ENCODE assay signal across 19 cellular contexts in genomic region chr17:49776864-49777263, GRCh38. TPM values are rescaled to one million over a fixed set of nuclear protein-coding genes. Genes with fewer than 3 reads are reported as not detected.
DNase-seq lines count a peak whose midpoint lies in the region; ATAC-seq and TF ChIP-seq lines count a peak whose summit lies in the region.
"Had no signal": no experiment of that assay in that cellular context is flagged by ENCODE, and none has a peak within 500 bp of the region (broad histone marks: within the 10 kb centered on the region; RNA-seq: fewer than 3 reads in every experiment).

No MANE protein-coding gene starts in this region.

- H3K18ac ChIP-seq in neuronal stem cell (ENCODE audit: low read length) = no peak overlapping the region

- no peaks in the 10 kb centered on the region for H3K79me1 ChIP-seq in neuronal stem cell (ENCODE audit: low read depth, low read length)

- H3K4me3 ChIP-seq in gastroesophageal sphincter (peak overlapping the region in 1 of 2 donors; percentile 26), neuronal stem cell (ENCODE audit: low read length in 2 of 2) (no peak overlapping the region), thyroid gland (replicated peaks in 1 of 3) (no peak overlapping the region)

- no peak overlapping the region for H3K4me3 Mint-ChIP-seq in activated CD4-positive, alpha-beta memory T cell treated with anti-CD3 and anti-CD28 coated beads, Interleukin-2, amount 10 ng/mL, durations not matched to agents 7 days and 5 days
- H3K4me3 Mint-ChIP-seq: CD4-positive, alpha-beta T cell had no signal

- CTCF ChIA-PET in activated CD4-positive, alpha-beta memory T cell treated with anti-CD3 and anti-CD28 coated beads, Interleukin-2, amount 10 ng/mL, durations not matched to agents 7 days and 5 days (lab: Charles Lee) = interaction anchor here (1.5 kb wide), 2 partner anchors 13 to 30 kb away, joined by 4 to 5 read pairs; partner anchors contain the start of gene FAM117A

- H3K27ac Mint-ChIP-seq in activated CD4-positive, alpha-beta memory T cell treated with anti-CD3 and anti-CD28 coated beads, Interleukin-2, amount 10 ng/mL, durations not matched to agents 7 days and 5 days = no peak overlapping the region
- H3K27ac Mint-ChIP-seq: CD4-positive, alpha-beta T cell had no signal

- peak overlapping the region; percentile 19 for H2AFZ ChIP-seq in neuronal stem cell (ENCODE audit: low read length)

- H3K4me2 ChIP-seq in neuronal stem cell (ENCODE audit: insufficient read depth, low read length, poor library complexity, severe bottlenecking) = no peak overlapping the region

- peak overlapping the region; percentile 56 for H4K91ac ChIP-seq in neuronal stem cell (ENCODE audit: low read depth, low read length, poor library complexity)

- TF ChIP-seq POLR2A in gastroesophageal sphincter (IDR thresholded peaks at IDR 0.05) (no peak), thyroid gland (IDR thresholded peaks at IDR 0.05) (no peak)

- no peak overlapping the region for H2BK5ac ChIP-seq in neuronal stem cell (ENCODE audit: low read length)

- no peak overlapping the region for H3K9ac ChIP-seq in neuronal stem cell (ENCODE audit: low read depth, low read length, poor library complexity)

- TF ChIP-seq EP300 in gastroesophageal sphincter (IDR thresholded peaks at IDR 0.05) = no peak

- no peaks in the 10 kb centered on the region for H3K9me3 ChIP-seq in gastroesophageal sphincter
- H3K9me3 ChIP-seq in neuronal stem cell (replicated peaks in 1 of 2; ENCODE audit: control insufficient read depth in 2 of 2, insufficient read depth in 1 of 2, low read depth in 1 of 2, low read length in 2 of 2) = no peaks in the 10 kb centered on the region
- no peaks in the 10 kb centered on the region for H3K9me3 ChIP-seq in thyroid gland

- no peak overlapping the region for H2AK5ac ChIP-seq in neuronal stem cell (ENCODE audit: low read depth, low read length)

- H3K4me1 ChIP-seq in gastroesophageal sphincter (peaks cover 17 to 72% (median 35%) of the 10 kb centered on the region in 3 donors), neuronal stem cell (ENCODE audit: control insufficient read depth in 2 of 2, insufficient read depth in 1 of 2, low read depth in 1 of 2, low read length in 2 of 2) (peaks cover 14 to 24% of the 10 kb centered on the region in 2 donors), thyroid gland (peaks cover 22 to 37% of the 10 kb centered on the region in 2 donors)

- H4K8ac ChIP-seq in neuronal stem cell (ENCODE audit: low read depth, low read length) = no peak overlapping the region

- H3K9me3 Mint-ChIP-seq in activated CD4-positive, alpha-beta memory T cell treated with anti-CD3 and anti-CD28 coated beads, Interleukin-2, amount 10 ng/mL, durations not matched to agents 7 days and 5 days = no peaks in the 10 kb centered on the region
- H3K9me3 Mint-ChIP-seq: CD4-positive, alpha-beta T cell had no signal

- ATAC-seq in gastroesophageal sphincter (peak; percentile 67), GM18867 (IDR thresholded peaks at IDR 0.05; ENCODE audit: unreplicated experiment) (no peak)

- no peaks in the 10 kb centered on the region for H3K36me3 Mint-ChIP-seq in activated CD4-positive, alpha-beta memory T cell treated with anti-CD3 and anti-CD28 coated beads, Interleukin-2, amount 10 ng/mL, durations not matched to agents 7 days and 5 days (ENCODE audit: low read depth)

- H3K27me3 ChIP-seq in gastroesophageal sphincter (no peaks in the 10 kb centered on the region), neuronal stem cell (ENCODE audit: control insufficient read depth in 3 of 3, insufficient read depth in 3 of 3, low read depth in 1 of 3, low read length in 3 of 3) (no peaks in the 10 kb centered on the region), thyroid gland (no peaks in the 10 kb centered on the region)

- H2BK12ac ChIP-seq in neuronal stem cell (ENCODE audit: low read length) = no peak overlapping the region

- DNase-seq in astrocyte of the hippocampus (ENCODE audit: low read depth, low spot score) = peak; percentile 45
- DNase-seq in neuronal stem cell (ENCODE audit: low spot score) = no peak
- DNase-seq in thyroid gland = no peak
- no peak for DNase-seq in NCI-H2196 treated with DMSO at 0.1 percent for 48 hours (lab: John Stamatoyannopoulos, UW; ENCODE audit: unreplicated experiment)
- DNase-seq in kidney glomerular epithelial cell (lab: John Stamatoyannopoulos, UW) = no peak
- no peak for DNase-seq in activated CD4-positive, alpha-beta memory T cell treated with anti-CD3 and anti-CD28 coated beads, Interleukin-2, amount 10 ng/mL, durations not matched to agents 7 days and 5 days
- DNase-seq: activated CD4-positive, alpha-beta T cell treated with anti-CD3 and anti-CD28 coated beads for 4 hours; activated gamma-delta T cell treated with Interleukin-2 at 50 U/mL for 16 hours; CD4-positive, alpha-beta T cell; GDM1; hippocampal formation; kidney; NCI-H1105 treated with DMSO at 0.1 percent for 48 hours; NCI-H2107; NCI-H524; retina; stimulated activated naive CD4-positive, alpha-beta T cell had no signal

- intact Hi-C loops in thyroid gland (cut with DNase I) = no loop called here

- no peaks in the 10 kb centered on the region for H3K27me3 Mint-ChIP-seq in activated CD4-positive, alpha-beta memory T cell treated with anti-CD3 and anti-CD28 coated beads, Interleukin-2, amount 10 ng/mL, durations not matched to agents 7 days and 5 days
- H3K27me3 Mint-ChIP-seq: CD4-positive, alpha-beta T cell had no signal

- no peak overlapping the region for H2BK15ac ChIP-seq in neuronal stem cell (ENCODE audit: low read length)

- TF ChIP-seq CTCF in gastroesophageal sphincter (IDR thresholded peaks at IDR 0.05) = no peak
- TF ChIP-seq CTCF in thyroid gland (IDR thresholded peaks at IDR 0.05) = no peak

- WGBS in gastroesophageal sphincter (ENCODE audit: low coverage in 1 of 2), 2 donors = 8% methylated on average over 5 of the region's 5 CpGs; no CpG with 5 or more reads in 1 of the 2 donors
- WGBS in neuronal stem cell (ENCODE audit: extremely low coverage in 2 of 2, insufficient read length in 2 of 2, insufficient replicate concordance in 1 of 2), 2 donors = no CpG with 5 or more reads among the region's 5 CpGs
- 60 to 74% methylated on average over 5 of the region's 5 CpGs for WGBS in thyroid gland, 2 donors

- H3K36me3 ChIP-seq in gastroesophageal sphincter (no peaks in the 10 kb centered on the region), neuronal stem cell (replicated peaks in 1 of 2; ENCODE audit: control insufficient read depth in 2 of 2, insufficient read depth in 2 of 2, low read length in 2 of 2) (no peaks in the 10 kb centered on the region), thyroid gland (no peaks in the 10 kb centered on the region)

- no peak overlapping the region for H3K14ac ChIP-seq in neuronal stem cell (ENCODE audit: low read length)

- no peak overlapping the region for H3K23ac ChIP-seq in neuronal stem cell (ENCODE audit: low read depth, low read length, poor library complexity)

- H2BK120ac ChIP-seq in neuronal stem cell (ENCODE audit: low read depth, low read length) = no peak overlapping the region

- POLR2A ChIA-PET in activated CD4-positive, alpha-beta memory T cell treated with anti-CD3 and anti-CD28 coated beads, Interleukin-2, amount 10 ng/mL, durations not matched to agents 7 days and 5 days (lab: Charles Lee) = interaction anchor here (1.0 to 3.8 kb wide), 3 partner anchors 11 to 69 kb away, joined by 3 to 16 read pairs (median 5); partner anchors contain the start of genes KAT7 and SLC35B1

- H3K27ac ChIP-seq in gastroesophageal sphincter = peak overlapping the region; percentile 81 to 86 (median 83)
- H3K27ac ChIP-seq in neuronal stem cell (replicated peaks; ENCODE audit: low read length) = no peak overlapping the region
- peak overlapping the region in 2 of 3 donors; percentile 42 to 82 for H3K27ac ChIP-seq in thyroid gland

- no peak overlapping the region for H3K4ac ChIP-seq in neuronal stem cell (ENCODE audit: low read length)

- peaks cover 18% of the 10 kb centered on the region for H3K4me1 Mint-ChIP-seq in activated CD4-positive, alpha-beta memory T cell treated with anti-CD3 and anti-CD28 coated beads, Interleukin-2, amount 10 ng/mL, durations not matched to agents 7 days and 5 days

RNA-seq across cellular contexts. Expression of gene KAT7, which starts 11.6 kb away (rescaled TPM):
- total RNA-seq in gastroesophageal sphincter (10 to 100 TPM; 37.7 to 54.1 (median 46.1) TPM), thyroid gland (100 to 1,000 TPM in 1 of 4 donors, 10 to 100 TPM in 3; 57.5 to 127 (median 76.1) TPM)
- 94.8 TPM for polyA plus RNA-seq in neuronal stem cell (2013, experiment 1 of 2)
- 94.3 TPM for polyA plus RNA-seq in neuronal stem cell (2013, experiment 2 of 2)
- total RNA-seq in activated CD4-positive, alpha-beta memory T cell treated with anti-CD3 and anti-CD28 coated beads, Interleukin-2, amount 10 ng/mL, durations not matched to agents 7 days and 5 days = 10 to 100 TPM; 79.8 to 80.2 TPM

RNA-seq across cellular contexts. Expression of gene FAM117A, which starts 12.9 kb away (rescaled TPM):
- total RNA-seq in gastroesophageal sphincter (10 to 100 TPM; 12.4 to 39.5 (median 19.8) TPM), thyroid gland (10 to 100 TPM; 12.4 to 41.5 (median 23.3) TPM)
- polyA plus RNA-seq in neuronal stem cell (2013, experiment 1 of 2) = 29.5 TPM
- polyA plus RNA-seq in neuronal stem cell (2013, experiment 2 of 2) = 29.5 TPM
- total RNA-seq in activated CD4-positive, alpha-beta memory T cell treated with anti-CD3 and anti-CD28 coated beads, Interleukin-2, amount 10 ng/mL, durations not matched to agents 7 days and 5 days = 10 to 100 TPM; 61.0 to 62.0 TPM
